ENCODE assay signal across 30 cellular contexts in the genomic region with DNA sequence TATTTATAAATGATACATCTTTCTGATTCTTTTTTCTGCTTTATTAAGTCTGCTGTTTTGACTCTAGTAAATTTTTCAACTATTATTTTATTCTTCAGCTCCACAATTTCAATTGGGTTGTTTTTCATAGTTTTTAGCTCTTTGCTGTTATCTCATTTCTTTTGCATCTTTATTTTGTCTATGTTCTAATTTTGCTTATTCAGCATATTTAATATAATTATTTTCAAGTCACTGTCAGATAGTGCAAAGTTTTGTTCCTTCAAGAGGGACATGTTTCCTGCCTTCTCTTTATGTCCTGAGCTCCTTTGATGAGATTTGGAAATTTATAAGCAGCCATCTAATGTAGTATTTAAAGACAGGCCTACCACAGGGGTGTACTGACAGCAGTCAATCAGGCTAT.
"Had no signal": no experiment of that assay in that cellular context is flagged by ENCODE, and none has a peak within 500 bp of the region (broad histone marks: within the 10 kb centered on the region; RNA-seq: fewer than 3 reads in every experiment).

No MANE protein-coding gene starts in this region.

- H3K4me1 ChIP-seq: pancreas, prostate gland, spleen, suprapubic skin, testis, tibial artery, transverse colon, upper lobe of right lung, uterus had no signal

- H3K4me3 Mint-ChIP-seq: naive thymus-derived CD8-positive, alpha-beta T cell; natural killer cell treated with Interleukin-12 subunit alpha and Interleukin-12 subunit beta and Interleukin-15 and Interleukin-18, amount 100 ng/mL, for 72 hours; nephron progenitor cell; neural crest cell; stimulated activated memory B cell treated with anti-CD40 and anti-IgM and Interleukin-4, amounts not matched to agents 10 μg/mL and 1 μg/mL and 100 μg/mL, for 72 hours; stimulated activated naive CD8-positive, alpha-beta T cell treated with anti-CD3 and anti-CD28 coated beads, Interleukin-15, amount 100 ng/mL, for 72 hours; type B pancreatic cell had no signal

- H3K9me3 ChIP-seq: pancreas, prostate gland, testis, uterus had no signal

- H3K9me3 Mint-ChIP-seq: type B pancreatic cell had no signal

- H3K4me3 ChIP-seq: pancreas, prostate gland, skin epidermis, smooth muscle cell, spleen, suprapubic skin, testis, tibial artery, transverse colon, upper lobe of right lung, uterus had no signal

- FAIRE-seq: pancreas had no signal

- H3K27ac Mint-ChIP-seq: naive thymus-derived CD8-positive, alpha-beta T cell; natural killer cell treated with Interleukin-12 subunit alpha and Interleukin-12 subunit beta and Interleukin-15 and Interleukin-18, amount 100 ng/mL, for 72 hours; nephron progenitor cell; stimulated activated memory B cell treated with anti-CD40 and anti-IgM and Interleukin-4, amounts not matched to agents 10 μg/mL and 1 μg/mL and 100 μg/mL, for 72 hours; stimulated activated naive CD8-positive, alpha-beta T cell treated with anti-CD3 and anti-CD28 coated beads, Interleukin-15, amount 100 ng/mL, for 72 hours; type B pancreatic cell had no signal

- H3K27me3 Mint-ChIP-seq: naive thymus-derived CD8-positive, alpha-beta T cell; natural killer cell treated with Interleukin-12 subunit alpha and Interleukin-12 subunit beta and Interleukin-15 and Interleukin-18, amount 100 ng/mL, for 72 hours; stimulated activated memory B cell treated with anti-CD40 and anti-IgM and Interleukin-4, amounts not matched to agents 10 μg/mL and 1 μg/mL and 100 μg/mL, for 72 hours; stimulated activated naive CD8-positive, alpha-beta T cell treated with anti-CD3 and anti-CD28 coated beads, Interleukin-15, amount 100 ng/mL, for 72 hours; type B pancreatic cell had no signal

- DNase-seq: naive thymus-derived CD8-positive, alpha-beta T cell; nephron progenitor cell; nucleus accumbens; pancreas; right cardiac atrium; spleen; stimulated activated CD4-positive, alpha-beta T cell treated with anti-CD3 and anti-CD28 coated beads, Interleukin-12 subunit alpha, Interleukin-12 subunit beta, amount 100 ng/mL, for 4 hours; stimulated activated CD4-positive, alpha-beta T cell treated with anti-CD3 and anti-CD28 coated beads, Interleukin-1b, Interleukin-23, amount 100 ng/mL, for 48 hours; stimulated activated CD4-positive, alpha-beta T cell treated with anti-CD3 and anti-CD28 coated beads, Interleukin-4, amount 100 ng/mL, for 1 hour; stimulated activated CD4-positive, alpha-beta T cell treated with anti-CD3 and anti-CD28 coated beads, Interleukin-4, amount 100 ng/mL, for 4 hours; stimulated activated CD8-positive, alpha-beta memory T cell treated with anti-CD3 and anti-CD28 coated beads, Interleukin-4, amount 100 ng/mL, for 48 hours; stimulated activated naive CD4-positive, alpha-beta T cell; stimulated activated naive CD8-positive, alpha-beta T cell treated with anti-CD3 and anti-CD28 coated beads, Interleukin-15, amount 100 ng/mL, for 72 hours; stimulated activated naive CD8-positive, alpha-beta T cell treated with anti-CD3 and anti-CD28 coated beads, Interleukin-15, Interleukin-2, amounts not matched to agents 100 U/mL and 50 U/mL, for 24 hours; substantia nigra; testis; tibial artery; transverse colon; upper lobe of right lung; uterus had no signal

- H3K36me3 Mint-ChIP-seq: stimulated activated memory B cell treated with anti-CD40 and anti-IgM and Interleukin-4, amounts not matched to agents 10 μg/mL and 1 μg/mL and 100 μg/mL, for 72 hours; type B pancreatic cell had no signal

- H3K27me3 ChIP-seq: neutrophil, pancreas, spleen, suprapubic skin, testis, tibial artery, transverse colon, upper lobe of right lung, uterus had no signal

- ATAC-seq: naive thymus-derived CD8-positive, alpha-beta T cell; natural killer cell treated with Interleukin-12 subunit alpha and Interleukin-12 subunit beta and Interleukin-15 and Interleukin-18, amount 100 ng/mL, for 72 hours; pancreas; right cardiac atrium; sciatic nerve; stimulated activated memory B cell treated with anti-CD40 and anti-IgM and Interleukin-4, amounts not matched to agents 10 μg/mL and 1 μg/mL and 100 μg/mL, for 72 hours; stimulated activated naive CD8-positive, alpha-beta T cell treated with anti-CD3 and anti-CD28 coated beads, Interleukin-15, amount 100 ng/mL, for 72 hours; stimulated activated naive CD8-positive, alpha-beta T cell treated with anti-CD3 and anti-CD28 coated beads, Interleukin-15, Interleukin-2, amounts not matched to agents 100 U/mL and 50 U/mL, for 24 hours; upper lobe of right lung had no signal

- H3K27ac ChIP-seq: neutrophil, pancreas, prostate gland, skin epidermis, spleen, suprapubic skin, testis, tibial artery, transverse colon, upper lobe of right lung, uterus had no signal

- H3K36me3 ChIP-seq: neutrophil, pancreas, prostate gland, spleen, suprapubic skin, tibial artery, transverse colon, upper lobe of right lung, uterus had no signal

- H3K4me1 Mint-ChIP-seq: naive thymus-derived CD8-positive, alpha-beta T cell; nephron progenitor cell; neural crest cell; stimulated activated memory B cell treated with anti-CD40 and anti-IgM and Interleukin-4, amounts not matched to agents 10 μg/mL and 1 μg/mL and 100 μg/mL, for 72 hours; stimulated activated naive CD8-positive, alpha-beta T cell treated with anti-CD3 and anti-CD28 coated beads, Interleukin-15, amount 100 ng/mL, for 72 hours had no signal

- H3K4me2 ChIP-seq: smooth muscle cell had no signal
